8 cellular contexts compared by ENCODE assay signal in the genomic region with DNA sequence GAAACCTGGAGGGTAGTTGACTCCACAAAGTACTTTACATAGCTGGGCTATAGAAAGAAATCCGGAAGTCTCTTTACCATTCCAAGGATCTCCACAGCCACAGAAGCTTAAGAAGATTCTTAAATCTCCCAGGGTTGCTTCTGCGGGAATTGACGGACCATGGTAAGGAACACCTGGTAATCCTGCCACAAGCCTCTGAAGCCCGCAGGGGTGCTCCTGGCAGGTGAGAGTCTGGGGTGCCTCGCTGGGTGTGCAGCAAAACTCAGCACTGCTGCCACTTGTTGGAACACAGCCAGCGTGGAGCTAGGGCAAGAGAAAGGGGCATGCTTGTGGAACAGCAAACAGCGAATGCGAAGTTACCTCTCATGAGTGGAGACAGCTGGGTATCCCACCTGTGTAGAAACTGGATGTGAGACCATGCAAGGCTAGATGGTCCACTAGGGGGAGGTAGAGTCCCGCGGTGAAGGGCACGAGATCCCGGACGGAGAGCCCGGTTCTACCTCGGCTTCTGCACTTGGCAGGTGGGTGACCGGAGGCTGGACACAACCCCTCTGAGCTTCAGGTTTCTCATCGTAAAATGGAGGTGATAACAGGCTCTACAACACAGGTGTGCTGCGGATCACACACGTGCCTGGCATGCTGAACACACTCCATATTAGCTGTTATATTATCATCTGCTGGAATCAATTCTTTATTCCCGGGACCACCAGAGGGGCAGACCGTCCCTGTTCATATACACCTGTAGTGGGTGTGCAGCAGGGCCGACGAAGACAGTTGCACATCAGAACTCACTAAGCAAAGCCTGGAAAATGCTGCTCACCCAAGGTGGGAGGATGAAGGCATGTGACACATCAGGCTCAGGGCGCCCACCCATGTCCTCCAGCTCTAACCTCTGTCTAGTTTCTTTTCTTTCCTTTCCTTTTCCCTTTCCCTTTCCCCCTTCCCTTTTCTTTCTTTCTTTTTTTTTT. TPM values are rescaled to one million over a fixed set of nuclear protein-coding genes. Genes with fewer than 3 reads are reported as not detected.
DNase-seq lines count a peak whose midpoint lies in the region; ATAC-seq and TF ChIP-seq lines count a peak whose summit lies in the region.

No MANE protein-coding gene starts in this region.

- no peak for TF ChIP-seq POLR2A in upper lobe of left lung (IDR thresholded peaks at IDR 0.05)

- 31 to 62% methylated on average over 7 to 23 of the region's 24 CpGs for WGBS in upper lobe of left lung, 2 donors

- no peaks in the 10 kb centered on the region for H3K27me3 ChIP-seq in upper lobe of left lung

- peak; percentile 84 for ATAC-seq in GM21717 (IDR thresholded peaks at IDR 0.05; ENCODE audit: unreplicated experiment)
- ATAC-seq in upper lobe of left lung (ENCODE audit: low FRiP score in 2 of 2), result peak; percentile 87 to 95

- H3K27ac ChIP-seq in upper lobe of left lung, result no peak overlapping the region

- TF ChIP-seq CTCF in upper lobe of left lung (IDR thresholded peaks at IDR 0.05), result peak; percentile 82 to 92 (median 90)

- no peaks in the 10 kb centered on the region for H3K9me3 ChIP-seq in upper lobe of left lung

- H3K4me1 ChIP-seq in upper lobe of left lung, result peaks cover 0 to 15% (median 5%) of the 10 kb centered on the region in 4 donors

- no peak overlapping the region for H3K4me3 ChIP-seq in upper lobe of left lung

- DNase-seq in DMS79 (lab: John Stamatoyannopoulos, UW), result peak; percentile 88
- DNase-seq in Kasumi-1 (lab: John Stamatoyannopoulos, UW), result peak; percentile 35 to 36
- peak; percentile 86 to 91 for DNase-seq in SHP77 (lab: John Stamatoyannopoulos, UW)
- peak; percentile 68 for DNase-seq in activated gamma-delta T cell treated with anti-CD3 and anti-CD28 coated beads, Interleukin-2, amount 50 U/mL, for 16 hours (ENCODE audit: low read depth)
- peak; percentile 41 for DNase-seq in globus pallidus (ENCODE audit: low spot score)
- DNase-seq in pons (ENCODE audit: low spot score), result peak; percentile 48
- peak in 1 of 2 donors; percentile 74 for DNase-seq in upper lobe of left lung

- no peaks in the 10 kb centered on the region for H3K36me3 ChIP-seq in upper lobe of left lung

- TF ChIP-seq EP300 in upper lobe of left lung (IDR thresholded peaks at IDR 0.05), result no peak

RNA-seq across cellular contexts. Expression of gene UBAC2, which starts 24.1 kb away (rescaled TPM):
- total RNA-seq in upper lobe of left lung, result 10 to 100 TPM; 29.3 to 55.5 (median 47.7) TPM
